ENCODE assay signal across 13 cellular contexts in genomic region chr12:22539055-22539454, GRCh38. TPM values are rescaled to one million over a fixed set of nuclear protein-coding genes. Genes with fewer than 3 reads are reported as not detected.
DNase-seq lines count a peak whose midpoint lies in the region; ATAC-seq, FAIRE-seq and TF ChIP-seq lines count a peak whose summit lies in the region.
"Had no signal": no experiment of that assay in that cellular context is flagged by ENCODE, and none has a peak within 500 bp of the region (broad histone marks: within the 10 kb centered on the region; RNA-seq: fewer than 3 reads in every experiment).

No MANE protein-coding gene starts in this region.

- no peak for FAIRE-seq in GM12891 (lab: Jason Lieb, UNC)

- intact Hi-C loops in esophagus squamous epithelium (cut with DNase I) = no loop called here
- intact Hi-C loops in sigmoid colon (cut with DNase I) = no loop called here
- intact Hi-C loops in mucosa of descending colon (cut with DNase I, micrococcal nuclease) = no loop called here
- intact Hi-C loops in A673 (cut with micrococcal nuclease; ENCODE audit: unreplicated experiment) = no loop called here

- TF ChIP-seq POLR2A in GM12891 (IDR thresholded peaks at IDR 0.05; ENCODE audit: low read depth, low read length) = no peak
- TF ChIP-seq POLR2A in esophagus squamous epithelium (IDR thresholded peaks at IDR 0.05) = no peak
- no peak for TF ChIP-seq POLR2A in sigmoid colon (IDR thresholded peaks at IDR 0.05)

- POLR2A ChIA-PET in A673 (lab: Charles Lee; ENCODE audit: low non-redundant PET) = no interaction called here

- peaks cover 14 to 70% (median 18%) of the 10 kb centered on the region in 3 donors for H3K4me1 ChIP-seq in esophagus squamous epithelium
- peaks cover 0 to 43% (median 27%) of the 10 kb centered on the region in 4 donors for H3K4me1 ChIP-seq in sigmoid colon
- no peaks in the 10 kb centered on the region for H3K4me1 ChIP-seq in mucosa of descending colon (ENCODE audit: low read depth)
- peaks cover 14% of the 10 kb centered on the region for H3K4me1 ChIP-seq in A673 (ENCODE audit: insufficient read depth, low read length, poor library complexity, severe bottlenecking)

- CTCF ChIA-PET in A673 (lab: Charles Lee) = no interaction called here

- H3K9me3 ChIP-seq in esophagus squamous epithelium (no peaks in the 10 kb centered on the region), sigmoid colon (no peaks in the 10 kb centered on the region), mucosa of descending colon (no peaks in the 10 kb centered on the region), A673 (ENCODE audit: low read depth, low read length, poor library complexity, severe bottlenecking) (no peaks in the 10 kb centered on the region)

- ATAC-seq in mucosa of descending colon = no peak

- H3K27me3 ChIP-seq in esophagus squamous epithelium = no peaks in the 10 kb centered on the region
- H3K27me3 ChIP-seq in sigmoid colon = no peaks in the 10 kb centered on the region
- H3K27me3 ChIP-seq in A673 (replicated peaks; ENCODE audit: insufficient read depth, low read depth, low read length, poor library complexity) = no peaks in the 10 kb centered on the region

- TF ChIP-seq CTCF in esophagus squamous epithelium (IDR thresholded peaks at IDR 0.05) = no peak
- no peak for TF ChIP-seq CTCF in sigmoid colon (IDR thresholded peaks at IDR 0.05)
- no peak for TF ChIP-seq CTCF in mucosa of descending colon (IDR thresholded peaks at IDR 0.05)
- no peak for TF ChIP-seq CTCF in A673 (conservative IDR thresholded peaks at IDR 0.05; ENCODE audit: low read depth, low read length)

- H3K4me3 ChIP-seq in esophagus squamous epithelium (no peak overlapping the region), sigmoid colon (no peak overlapping the region), mucosa of descending colon (no peak overlapping the region), A673 (ENCODE audit: low read depth, low read length, poor library complexity, severe bottlenecking) (no peak overlapping the region)

- H3K27ac ChIP-seq in esophagus squamous epithelium (peak overlapping the region in 3 of 4 donors; percentile 27 to 53 (median 34)), sigmoid colon (peak overlapping the region; percentile 17 to 47 (median 30)), A673 (ENCODE audit: low read depth, low read length, poor library complexity, severe bottlenecking) (no peak overlapping the region)
- H3K27ac ChIP-seq: KMS-11 had no signal

- TF ChIP-seq EP300 in sigmoid colon (IDR thresholded peaks at IDR 0.05) = no peak

- H3K36me3 ChIP-seq in esophagus squamous epithelium (no peaks in the 10 kb centered on the region), sigmoid colon (no peaks in the 10 kb centered on the region), mucosa of descending colon (ENCODE audit: low read depth) (no peaks in the 10 kb centered on the region), A673 (ENCODE audit: insufficient read depth, low read length, poor library complexity, severe bottlenecking) (no peaks in the 10 kb centered on the region)

- no TSS peak for BruUV-seq in A673 (replicated peaks; lab: Mats Ljungman, UMichigan)

- DNase-seq in GM12891 (ENCODE audit: insufficient read length, low spot score) = no peak
- DNase-seq in NOMO-1 treated with dmso at 0.1 percent for 144 hours (lab: John Stamatoyannopoulos, UW; ENCODE audit: unreplicated experiment) = peak; percentile 82
- no peak for DNase-seq in esophagus squamous epithelium (lab: John Stamatoyannopoulos, UW)
- DNase-seq in sigmoid colon = no peak
- no peak for DNase-seq in mucosa of descending colon
- no peak for DNase-seq in HK-2 (ENCODE audit: unreplicated experiment)
- DNase-seq in DMS79 treated with DMSO at 0.1 percent for 48 hours (lab: John Stamatoyannopoulos, UW) = no peak
- DNase-seq in A673 (ENCODE audit: low spot score) = no peak
- DNase-seq: anterior cingulate cortex; Calu3; NK-92 treated with Interleukin-12 subunit alpha and Interleukin-12 subunit beta, amount 100 ng/mL, for 24 hours; SW 1271 had no signal

TF ChIP-seq in GM12891, 5 proteins besides CTCF, POLR2A, EP300 and RAD21:
- TF ChIP-seq SPI1 (IDR thresholded peaks at IDR 0.05; ENCODE audit: low read depth, low read length) = peak; percentile 44; the same call in 1 of the 2 replicates
- no peak for TF ChIP-seq PAX5 (IDR thresholded peaks at IDR 0.05; ENCODE audit: insufficient read depth, low read length, severe bottlenecking)

RNA-seq across cellular contexts. Expression of gene C2CD5, which starts 5.3 kb away (rescaled TPM):
- polyA plus RNA-seq in GM12891 (2012; ENCODE audit: low read depth, missing spikeins) = 11.7 TPM
- total RNA-seq in esophagus squamous epithelium = 10 to 100 TPM; 12.2 to 28.8 (median 24.5) TPM
- total RNA-seq in sigmoid colon = 10 to 100 TPM; 27.2 to 60.1 (median 47.7) TPM
- 10 to 100 TPM; 21.6 to 40.7 (median 26.4) TPM for polyA plus RNA-seq in sigmoid colon
- 10 to 100 TPM; 56.3 to 68.6 (median 62.4) TPM for total RNA-seq in mucosa of descending colon
- total RNA-seq in A673 (2021) = 27.1 and 27.8 TPM in 2 replicates
